In the genomic region with DNA sequence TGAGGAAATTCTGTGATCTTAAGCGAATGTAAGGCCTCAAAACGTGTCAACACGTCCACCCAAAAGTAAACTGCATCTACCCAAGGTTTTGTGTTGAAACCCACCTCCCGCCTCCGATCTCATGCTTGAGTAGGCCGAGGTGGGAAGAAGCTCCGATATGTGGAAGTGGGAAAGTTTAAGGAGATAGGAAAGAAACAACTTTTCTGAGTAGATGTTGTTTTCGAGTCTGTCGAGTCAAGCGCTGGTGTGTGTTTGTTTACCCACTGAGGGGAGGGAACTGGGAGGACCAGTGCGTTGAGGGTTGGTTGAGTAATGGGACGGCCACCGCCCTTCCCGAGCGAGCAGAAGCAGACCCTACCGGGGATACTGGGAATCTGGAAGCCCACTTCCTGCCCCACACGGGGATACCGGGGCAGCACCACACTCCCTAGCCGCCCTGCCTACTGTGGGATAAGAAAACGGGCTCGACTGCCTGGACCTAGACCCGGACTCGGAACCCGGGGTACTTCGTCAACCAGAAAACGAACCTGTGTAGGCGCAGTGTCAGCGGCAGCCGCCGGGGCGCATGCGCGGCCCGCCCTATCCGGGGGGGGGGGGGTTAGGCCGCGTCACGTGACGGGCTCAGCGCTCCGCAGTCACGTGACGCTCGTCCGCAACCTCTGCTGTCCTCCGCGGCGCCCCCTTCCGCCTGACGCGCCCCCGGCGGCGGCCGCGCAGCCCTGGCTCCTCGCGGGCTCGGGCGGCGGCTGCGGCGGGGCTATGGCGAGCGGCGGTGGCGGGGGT, we compare ENCODE assay signal across 8 cellular contexts. TPM values are rescaled to one million over a fixed set of nuclear protein-coding genes. Genes with fewer than 3 reads are reported as not detected.
DNase-seq lines count a peak whose midpoint lies in the region; ATAC-seq and TF ChIP-seq lines count a peak whose summit lies in the region.

Gene RETREG2 (plus strand): TSS at position 682 of the 783 bp plus-strand sequence. CDS start 78 bp downstream, at position 760.

- peak within 1 kb of the TSS; percentile 93 to 100 (median 99) for H3K27ac ChIP-seq in dorsolateral prefrontal cortex

- no peaks in the 10 kb centered on the region for H3K9me3 ChIP-seq in BE2C

- DNase-seq in BE2C (peak; percentile 90), GM19238 (ENCODE audit: insufficient read length, low spot score) (peak; percentile 95), NCI-H82 (lab: John Stamatoyannopoulos, UW) (peak; percentile 94), dorsolateral prefrontal cortex (peak; percentile 70 to 81 (median 74)), lower leg skin (ENCODE audit: low spot score in 2 of 2) (peak; percentile 92 to 98)
- DNase-seq in activated CD4-positive, alpha-beta T cell treated with anti-CD3 and anti-CD28 coated beads, Interleukin-2, amount 50 U/mL, for 48 hours = peak; percentile 66 to 76
- peak; percentile 57 to 72 for DNase-seq in stimulated activated CD4-positive, alpha-beta T cell treated with anti-CD3 and anti-CD28 coated beads, Interleukin-4, amount 100 ng/mL, for 48 hours (ENCODE audit: low read depth in 2 of 2)

- H3K4me1 ChIP-seq in BE2C = no peaks in the 10 kb centered on the region

- TF ChIP-seq CTCF in BE2C (IDR thresholded peaks at IDR 0.05; ENCODE audit: low read depth, low read length) (no peak; the same call in none of the 2 replicates), dorsolateral prefrontal cortex (IDR thresholded peaks at IDR 0.05 in 54 of 56, conservative IDR thresholded peaks at IDR 0.05 in 2 of 56; ENCODE audit: low read depth in 1 of 56, partially characterized antibody in 56 of 56) (peak in 46 of 56 donors; percentile 13 to 90 (median 60)), lower leg skin (IDR thresholded peaks at IDR 0.05) (no peak)

- peaks cover 23% of the 10 kb centered on the region for H3K36me3 ChIP-seq in BE2C

- 0 to 1% methylated on average over 20 to 35 of the region's 67 CpGs for WGBS in lower leg skin, 2 donors

- peak; percentile 35 for ATAC-seq in HG03460 (IDR thresholded peaks at IDR 0.05; ENCODE audit: unreplicated experiment)

- peak in 1 of 2 donors; percentile 73 for TF ChIP-seq POLR2A in lower leg skin (IDR thresholded peaks at IDR 0.05)

- H3K4me3 ChIP-seq in BE2C (ENCODE audit: low read depth, low read length) (peak within 1 kb of the TSS; percentile 66), dorsolateral prefrontal cortex (peak within 1 kb of the TSS; percentile 71 to 100 (median 96)), lower leg skin (ENCODE audit: low read depth, poor library complexity, severe bottlenecking) (peak within 1 kb of the TSS; percentile 91)

- intact Hi-C loops in dorsolateral prefrontal cortex (cut with DNase I) (loop anchor here (1.0 to 10.0 kb wide), 7 partner anchors 16 to 207 kb away; partner anchors contain the start of genes ABCB6 (in 1 of the 2), DNAJB2 (in 1 of the 2), DNPEP (in 1 of the 2) and NHEJ1 (in 1 of the 2)), lower leg skin (cut with DNase I; ENCODE audit: low total_unique reads) (no loop called here)

- no peaks in the 10 kb centered on the region for H3K27me3 ChIP-seq in BE2C
- no peaks in the 10 kb centered on the region for H3K27me3 ChIP-seq in dorsolateral prefrontal cortex

RNA-seq across cellular contexts. Expression of gene RETREG2, which starts in this region (rescaled TPM):
- 110 TPM for polyA plus RNA-seq in BE2C (2012; ENCODE audit: insufficient read depth, insufficient read length, low read depth)
- total RNA-seq in dorsolateral prefrontal cortex (100 to 1,000 TPM; 151 to 274 (median 213) TPM), lower leg skin (100 to 1,000 TPM in 2 of 4 donors, 10 to 100 TPM in 2; 88.7 to 110 (median 98.3) TPM)

Comparison
In these comparisons a context has a peak if more than half of its experiments do, and no peak if none do; other contexts are left out.
1. Peak in every context shown above with its lines: DNase-seq, ATAC-seq, H3K4me3 ChIP-seq and H3K27ac ChIP-seq.
2. CTCF ChIP-seq: peak in dorsolateral prefrontal cortex (46 of 56); none in BE2C (single experiment) and lower leg skin (0 of 3).